ENCODE assay signal across 29 cellular contexts in the genomic region with DNA sequence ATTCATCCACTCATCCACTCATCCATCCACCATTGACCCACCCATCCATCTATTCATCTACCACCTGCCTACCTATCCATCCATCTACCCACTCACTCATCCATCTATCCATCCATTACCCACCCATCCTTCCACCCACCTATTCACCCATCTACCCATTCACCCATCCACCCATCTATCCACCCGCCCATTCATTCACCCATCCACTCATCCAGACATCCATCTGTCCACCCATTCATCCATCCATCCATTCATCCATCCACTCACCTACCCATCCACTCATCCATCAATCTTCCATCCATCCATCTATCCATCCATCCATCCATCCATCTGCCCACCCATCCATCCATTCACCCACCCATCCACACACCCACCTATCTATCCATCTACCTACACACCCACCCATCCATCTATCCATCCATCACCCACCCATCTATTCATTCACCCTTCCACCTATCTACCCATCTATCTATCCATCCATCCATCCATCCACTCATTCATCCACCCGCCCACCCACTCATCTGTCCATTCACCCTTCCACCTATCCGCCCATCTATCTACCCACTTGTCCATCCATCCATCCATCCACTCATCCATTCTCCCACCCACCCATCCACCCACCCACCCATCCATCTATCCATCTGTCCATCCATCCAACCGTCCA.
"Had no signal": no experiment of that assay in that cellular context is flagged by ENCODE, and none has a peak within 500 bp of the region (broad histone marks: within the 10 kb centered on the region; RNA-seq: fewer than 3 reads in every experiment).

No MANE protein-coding gene starts in this region.

- H3K4me3 Mint-ChIP-seq: activated CD4-positive, alpha-beta memory T cell treated with anti-CD3 and anti-CD28 coated beads for 36 hours; activated CD4-positive, alpha-beta T cell treated with anti-CD3 and anti-CD28 coated beads for 36 hours; activated CD4-positive, alpha-beta T cell treated with anti-CD3 and anti-CD28 coated beads, Interleukin-2, amount 10 ng/mL, durations not matched to agents 24 days and 14 days; activated CD8-positive, alpha-beta T cell treated with anti-CD3 and anti-CD28 coated beads, Interleukin-2, amount 10 ng/mL, durations not matched to agents 7 days and 5 days; activated naive CD8-positive, alpha-beta T cell; activated T-cell treated with anti-CD3 and anti-CD28 coated beads, Interleukin-2, amount 50 U/mL, for 4 hours; activated T-helper 17 cell treated with anti-CD3 and anti-CD28 coated beads, Interleukin-2, amount 50 U/mL, for 72 hours; dendritic cell treated with granulocyte-macrophage colony-stimulating factor and Interleukin-4, amounts not matched to agents 40 ng/mL and 50 ng/mL, for 4 days; T-cell had no signal

- H3K79me2 ChIP-seq: hepatocyte had no signal

- ATAC-seq: activated CD4-positive, alpha-beta T cell treated with anti-CD3 and anti-CD28 coated beads for 36 hours; activated CD8-positive, alpha-beta T cell treated with anti-CD3 and anti-CD28 coated beads, Interleukin-2, amount 10 ng/mL, durations not matched to agents 7 days and 5 days; activated T-cell treated with anti-CD3 and anti-CD28 coated beads, Interleukin-2, amount 50 U/mL, for 4 hours; activated T-helper 17 cell treated with anti-CD3 and anti-CD28 coated beads, Interleukin-2, amount 50 U/mL, for 72 hours; body of pancreas; foreskin keratinocyte; gastrocnemius medialis; T-cell had no signal

- H2AFZ ChIP-seq: hepatocyte had no signal

- H3K27ac ChIP-seq: body of pancreas, cardiac muscle cell, coronary artery, esophagus muscularis mucosa, foreskin keratinocyte, gastrocnemius medialis, heart right ventricle, hepatocyte had no signal

- H3K4me3 ChIP-seq: body of pancreas, cardiac muscle cell, coronary artery, dorsolateral prefrontal cortex, esophagus muscularis mucosa, gastrocnemius medialis, heart right ventricle, hepatocyte had no signal

- H3K27me3 Mint-ChIP-seq: activated CD4-positive, alpha-beta memory T cell treated with anti-CD3 and anti-CD28 coated beads for 36 hours; activated CD4-positive, alpha-beta T cell treated with anti-CD3 and anti-CD28 coated beads for 36 hours; activated CD4-positive, alpha-beta T cell treated with anti-CD3 and anti-CD28 coated beads, Interleukin-2, amount 10 ng/mL, durations not matched to agents 24 days and 14 days; activated naive CD8-positive, alpha-beta T cell; activated T-helper 17 cell treated with anti-CD3 and anti-CD28 coated beads, Interleukin-2, amount 50 U/mL, for 72 hours; dendritic cell treated with granulocyte-macrophage colony-stimulating factor and Interleukin-4, amounts not matched to agents 40 ng/mL and 50 ng/mL, for 4 days; T-cell had no signal

- H3K27ac Mint-ChIP-seq: activated CD4-positive, alpha-beta memory T cell treated with anti-CD3 and anti-CD28 coated beads for 36 hours; activated CD4-positive, alpha-beta T cell treated with anti-CD3 and anti-CD28 coated beads for 36 hours; activated CD4-positive, alpha-beta T cell treated with anti-CD3 and anti-CD28 coated beads, Interleukin-2, amount 10 ng/mL, durations not matched to agents 24 days and 14 days; activated CD8-positive, alpha-beta T cell treated with anti-CD3 and anti-CD28 coated beads, Interleukin-2, amount 10 ng/mL, durations not matched to agents 7 days and 5 days; activated naive CD8-positive, alpha-beta T cell; dendritic cell treated with granulocyte-macrophage colony-stimulating factor and Interleukin-4, amounts not matched to agents 40 ng/mL and 50 ng/mL, for 4 days; T-cell had no signal

- H3K4me1 ChIP-seq: foreskin keratinocyte, gastrocnemius medialis had no signal

- H3K36me3 ChIP-seq: gastrocnemius medialis, heart right ventricle had no signal

- H3K9me3 Mint-ChIP-seq: activated CD4-positive, alpha-beta memory T cell treated with anti-CD3 and anti-CD28 coated beads for 36 hours; activated T-cell treated with anti-CD3 and anti-CD28 coated beads, Interleukin-2, amount 50 U/mL, for 4 hours; activated T-helper 17 cell treated with anti-CD3 and anti-CD28 coated beads, Interleukin-2, amount 50 U/mL, for 72 hours; dendritic cell treated with granulocyte-macrophage colony-stimulating factor and Interleukin-4, amounts not matched to agents 40 ng/mL and 50 ng/mL, for 4 days had no signal

- H3K27me3 ChIP-seq: body of pancreas, cardiac muscle cell, dorsolateral prefrontal cortex, esophagus muscularis mucosa, foreskin keratinocyte, gastrocnemius medialis, heart right ventricle, hepatocyte had no signal

- DNase-seq: activated CD4-positive, alpha-beta memory T cell treated with anti-CD3 and anti-CD28 coated beads for 36 hours; activated CD4-positive, alpha-beta T cell treated with anti-CD3 and anti-CD28 coated beads for 36 hours; activated CD4-positive, alpha-beta T cell treated with anti-CD3 and anti-CD28 coated beads, Interleukin-2, amount 10 ng/mL, durations not matched to agents 24 days and 14 days; activated CD4-positive, CD25-positive, alpha-beta regulatory T cell; activated CD4-positive, CD25-positive, alpha-beta regulatory T cell treated with anti-CD3 and anti-CD28 coated beads, Interleukin-2, amount 50 U/mL, for 72 hours; activated CD8-positive, alpha-beta T cell treated with anti-CD3 and anti-CD28 coated beads, Interleukin-2, amount 10 ng/mL, durations not matched to agents 7 days and 5 days; activated effector memory CD4-positive, alpha-beta T cell treated with Interleukin-2 at 50 U/mL for 16 hours; activated gamma-delta T cell treated with Interleukin-2 at 50 U/mL for 16 hours; activated naive CD4-positive, alpha-beta T cell treated with anti-CD3 and anti-CD28 coated beads, Interleukin-2, amount 50 U/mL, for 16 hours; activated naive CD4-positive, alpha-beta T cell treated with Interleukin-2 at 50 U/mL for 16 hours; activated T-cell treated with anti-CD3 and anti-CD28 coated beads, Interleukin-2, amount 50 U/mL, for 4 hours; aorta; body of pancreas; central memory CD4-positive, alpha-beta T cell; dorsolateral prefrontal cortex; effector memory CD4-positive, alpha-beta T cell; erythroblast; foreskin keratinocyte; gastrocnemius medialis; heart right ventricle; T-cell; T-helper 2 cell had no signal

- H3K4me1 Mint-ChIP-seq: activated CD4-positive, alpha-beta T cell treated with anti-CD3 and anti-CD28 coated beads for 36 hours; T-cell had no signal

- H3K4me2 ChIP-seq: hepatocyte had no signal

- H3K9me3 ChIP-seq: body of pancreas, esophagus muscularis mucosa, gastrocnemius medialis, heart right ventricle had no signal
